In genomic region chr6:78836610-78837009, GRCh38 we compare ENCODE assay signal across 23 cellular contexts.
"Had no signal": no experiment of that assay in that cellular context is flagged by ENCODE, and none has a peak within 500 bp of the region (broad histone marks: within the 10 kb centered on the region; RNA-seq: fewer than 3 reads in every experiment).

No MANE protein-coding gene starts in this region.

- H3K27ac ChIP-seq: colonic mucosa, epithelial cell of prostate, esophagus squamous epithelium, gastrocnemius medialis, hepatocyte, left ventricle myocardium inferior, lower lobe of right lung had no signal

- H3K9me3 ChIP-seq: colonic mucosa, esophagus squamous epithelium, gastrocnemius medialis, left ventricle myocardium inferior, lower lobe of right lung had no signal

- ATAC-seq: effector memory CD8-positive, alpha-beta T cell; esophagus mucosa; gastrocnemius medialis; left cardiac atrium; lower lobe of right lung had no signal

- DNase-seq: cerebellar nuclear complex; colonic mucosa; cortex of kidney; effector CD8-positive, alpha-beta T cell; effector memory CD8-positive, alpha-beta T cell; endodermal cell; erythroblast; esophagus squamous epithelium; foreskin fibroblast; foreskin melanocyte; gastrocnemius medialis; glutamatergic neuron; head of caudate nucleus; hypothalamus; immature natural killer cell; left cardiac atrium; left ventricle myocardium inferior; lower lobe of right lung; mesenchymal stem cell had no signal

- H3K36me3 ChIP-seq: colonic mucosa, esophagus squamous epithelium, gastrocnemius medialis, left ventricle myocardium inferior, lower lobe of right lung had no signal

- H3K27me3 ChIP-seq: colonic mucosa, gastrocnemius medialis, hepatocyte had no signal

- FAIRE-seq: islet of Langerhans had no signal

- H3K4me3 ChIP-seq: colonic mucosa, esophagus squamous epithelium, gastrocnemius medialis, hepatocyte, left ventricle myocardium inferior, lower lobe of right lung had no signal

- H3K4me1 ChIP-seq: colonic mucosa, esophagus squamous epithelium, gastrocnemius medialis had no signal
